ENCODE assay signal across 7 cellular contexts in genomic region chr16:67241008-67241900, GRCh38. TPM values are rescaled to one million over a fixed set of nuclear protein-coding genes. Genes with fewer than 3 reads are reported as not detected.
DNase-seq lines count a peak whose midpoint lies in the region; ATAC-seq lines count a peak whose summit lies in the region.

No MANE protein-coding gene starts in this region.

- H3K4me1 ChIP-seq in right cardiac atrium (ENCODE audit: control insufficient read depth, insufficient read depth, low read length), result peaks cover 28% of the 10 kb centered on the region

- H3K4me3 Mint-ChIP-seq in activated naive CD8-positive, alpha-beta T cell treated with anti-CD3 and anti-CD28 coated beads for 36 hours, result no peak overlapping the region
- no peak overlapping the region for H3K4me3 Mint-ChIP-seq in stimulated activated naive CD8-positive, alpha-beta T cell treated with anti-CD3 and anti-CD28 coated beads, Interleukin-15, amount 100 ng/mL, for 72 hours

- peak; percentile 19 to 53 for ATAC-seq in right cardiac atrium
- ATAC-seq in stimulated activated naive CD8-positive, alpha-beta T cell treated with anti-CD3 and anti-CD28 coated beads, Interleukin-15, amount 100 ng/mL, for 72 hours, result no peak
- no peak for ATAC-seq in GM18519 (IDR thresholded peaks at IDR 0.05; ENCODE audit: low FRiP score, unreplicated experiment)

- peak overlapping the region; percentile 75 for H3K27ac Mint-ChIP-seq in activated naive CD8-positive, alpha-beta T cell treated with anti-CD3 and anti-CD28 coated beads for 36 hours
- peak overlapping the region; percentile 42 to 75 for H3K27ac Mint-ChIP-seq in stimulated activated naive CD8-positive, alpha-beta T cell treated with anti-CD3 and anti-CD28 coated beads, Interleukin-15, amount 100 ng/mL, for 72 hours

- intact Hi-C loops in right cardiac atrium (cut with DNase I), result no loop called here

- no peaks in the 10 kb centered on the region for H3K9me3 ChIP-seq in right cardiac atrium (ENCODE audit: control insufficient read depth, low read length)

- H3K27me3 ChIP-seq in right cardiac atrium (ENCODE audit: control insufficient read depth, insufficient read depth), result no peaks in the 10 kb centered on the region

- H3K36me3 Mint-ChIP-seq in activated naive CD8-positive, alpha-beta T cell treated with anti-CD3 and anti-CD28 coated beads for 36 hours, result peaks cover 23% of the 10 kb centered on the region

- peak overlapping the region; percentile 86 for H3K27ac ChIP-seq in right cardiac atrium (ENCODE audit: low read length)

- peaks cover 39% of the 10 kb centered on the region for H3K4me1 Mint-ChIP-seq in activated naive CD8-positive, alpha-beta T cell treated with anti-CD3 and anti-CD28 coated beads for 36 hours
- peaks cover 52% of the 10 kb centered on the region for H3K4me1 Mint-ChIP-seq in stimulated activated naive CD8-positive, alpha-beta T cell treated with anti-CD3 and anti-CD28 coated beads, Interleukin-15, amount 100 ng/mL, for 72 hours

- no peaks in the 10 kb centered on the region for H3K9me3 Mint-ChIP-seq in activated naive CD8-positive, alpha-beta T cell treated with anti-CD3 and anti-CD28 coated beads for 36 hours
- H3K9me3 Mint-ChIP-seq in stimulated activated naive CD8-positive, alpha-beta T cell treated with anti-CD3 and anti-CD28 coated beads, Interleukin-15, amount 100 ng/mL, for 72 hours, result no peaks in the 10 kb centered on the region

- WGBS in right cardiac atrium, result 41% methylated on average over 10 of the region's 10 CpGs

- no peaks in the 10 kb centered on the region for H3K27me3 Mint-ChIP-seq in activated naive CD8-positive, alpha-beta T cell treated with anti-CD3 and anti-CD28 coated beads for 36 hours
- H3K27me3 Mint-ChIP-seq in stimulated activated naive CD8-positive, alpha-beta T cell treated with anti-CD3 and anti-CD28 coated beads, Interleukin-15, amount 100 ng/mL, for 72 hours, result no peaks in the 10 kb centered on the region

- DNase-seq in HS-5 (ENCODE audit: low read depth), result peak; percentile 64
- DNase-seq in activated naive CD8-positive, alpha-beta T cell treated with anti-CD3 and anti-CD28 coated beads for 36 hours, result no peak
- DNase-seq in right cardiac atrium, result peak; percentile 79 to 92 (median 89)
- no peak for DNase-seq in stimulated activated naive CD8-positive, alpha-beta T cell treated with anti-CD3 and anti-CD28 coated beads, Interleukin-15, amount 100 ng/mL, for 72 hours
- DNase-seq in cortex of kidney (lab: John Stamatoyannopoulos, UW), result no peak
- DNase-seq in NCI-H526 treated with DMSO at 0.1 percent for 48 hours (lab: John Stamatoyannopoulos, UW), result no peak

- H3K4me3 ChIP-seq in right cardiac atrium (ENCODE audit: low read length), result no peak overlapping the region

RNA-seq across cellular contexts. Expression of gene FHOD1, which starts 6.0 kb away (rescaled TPM):
- total RNA-seq in activated naive CD8-positive, alpha-beta T cell treated with anti-CD3 and anti-CD28 coated beads for 36 hours, result 10 to 100 TPM; 76.4 to 79.9 TPM
- total RNA-seq in right cardiac atrium, result 10 to 100 TPM; 16.9 to 32.1 (median 19.4) TPM
- polyA plus RNA-seq in right cardiac atrium, result 20.5 TPM

RNA-seq across cellular contexts. Expression of gene SLC9A5, which starts 7.5 kb away (rescaled TPM):
- 1 to 10 TPM; 5.8 to 6.1 TPM for total RNA-seq in activated naive CD8-positive, alpha-beta T cell treated with anti-CD3 and anti-CD28 coated beads for 36 hours
- total RNA-seq in right cardiac atrium, result 1 to 10 TPM; 2.2 to 2.9 (median 2.5) TPM
- polyA plus RNA-seq in right cardiac atrium, result 1.9 TPM

RNA-seq across cellular contexts. Expression of gene TMEM208, which starts 14.3 kb away (rescaled TPM):
- 10 to 100 TPM; 46.5 to 48.6 TPM for total RNA-seq in activated naive CD8-positive, alpha-beta T cell treated with anti-CD3 and anti-CD28 coated beads for 36 hours
- 10 to 100 TPM; 15.4 to 26.2 (median 17.0) TPM for total RNA-seq in right cardiac atrium
- 43.5 TPM for polyA plus RNA-seq in right cardiac atrium

RNA-seq across cellular contexts. Expression of gene PLEKHG4, which starts 38.1 kb away (rescaled TPM):
- total RNA-seq in activated naive CD8-positive, alpha-beta T cell treated with anti-CD3 and anti-CD28 coated beads for 36 hours, result 10 to 100 TPM; 30.8 to 37.0 TPM
- 1 to 10 TPM; 2.2 to 2.8 (median 2.5) TPM for total RNA-seq in right cardiac atrium
- polyA plus RNA-seq in right cardiac atrium, result 2.2 TPM

RNA-seq across cellular contexts. Expression of gene ELMO3, which starts 42.3 kb away (rescaled TPM):
- total RNA-seq in activated naive CD8-positive, alpha-beta T cell treated with anti-CD3 and anti-CD28 coated beads for 36 hours, result 1 to 10 TPM; 4.3 to 4.5 TPM
- total RNA-seq in right cardiac atrium, result under 1 TPM; 0.51 to 0.85 (median 0.76) TPM
- polyA plus RNA-seq in right cardiac atrium, result 0.72 TPM

Comparison
In these comparisons a context has a peak if more than half of its experiments do, and no peak if none do; other contexts are left out.
1. DNase-seq: peak in HS-5 (single experiment) and right cardiac atrium (3 of 3); none in activated naive CD8-positive, alpha-beta T cell treated with anti-CD3 and anti-CD28 coated beads for 36 hours (single experiment), stimulated activated naive CD8-positive, alpha-beta T cell treated with anti-CD3 and anti-CD28 coated beads, Interleukin-15, amount 100 ng/mL, for 72 hours (0 of 2), cortex of kidney (single experiment) and NCI-H526 treated with DMSO at 0.1 percent for 48 hours (single experiment).
2. ATAC-seq: peak in right cardiac atrium (2 of 2); none in stimulated activated naive CD8-positive, alpha-beta T cell treated with anti-CD3 and anti-CD28 coated beads, Interleukin-15, amount 100 ng/mL, for 72 hours (single experiment) and GM18519 (single experiment).